In genomic region chr17:42585353-42585752, GRCh38 we compare ENCODE assay signal across 15 cellular contexts. TPM values are rescaled to one million over a fixed set of nuclear protein-coding genes. Genes with fewer than 3 reads are reported as not detected.
DNase-seq lines count a peak whose midpoint lies in the region; ATAC-seq and TF ChIP-seq lines count a peak whose summit lies in the region.
"Had no signal": no experiment of that assay in that cellular context is flagged by ENCODE, and none has a peak within 500 bp of the region (broad histone marks: within the 10 kb centered on the region; RNA-seq: fewer than 3 reads in every experiment).

No MANE protein-coding gene starts in this region.

- H3K9ac ChIP-seq in IMR-90 (ENCODE audit: low read depth, low read length), result no peak overlapping the region
- peak overlapping the region in 2 of 3 donors; percentile 19 to 34 for H3K9ac ChIP-seq in skeletal muscle tissue (ENCODE audit: low read depth in 1 of 3, low read length in 3 of 3)

- no peak overlapping the region for H4K5ac ChIP-seq in IMR-90 (ENCODE audit: low read depth, low read length)

- TF ChIP-seq CTCF in IMR-90 (conservative IDR thresholded peaks at IDR 0.05; ENCODE audit: low read depth, low read length) (no peak), OCI-LY7 (conservative IDR thresholded peaks at IDR 0.05; ENCODE audit: low read length) (no peak), heart right ventricle (IDR thresholded peaks at IDR 0.05) (no peak), mesothelial cell of epicardium (IDR thresholded peaks at IDR 0.05; ENCODE audit: unreplicated experiment) (no peak), osteoblast (IDR thresholded peaks at IDR 0.05; ENCODE audit: extremely low read depth, low read depth, low read length) (no peak)

- BruUV-seq in IMR-90 (replicated peaks; lab: Mats Ljungman, UMichigan), result no TSS peak
- BruUV-seq in OCI-LY7 (replicated peaks; lab: Mats Ljungman, UMichigan), result no TSS peak

- no peak for TF ChIP-seq RAD21 in IMR-90 (IDR thresholded peaks at IDR 0.05; ENCODE audit: low read length)

- no peak overlapping the region for H3K27ac Mint-ChIP-seq in mesothelial cell of epicardium

- dilution Hi-C loops in IMR-90 (cut with HindIII; ENCODE audit: low sequenced_read_pairs, unreplicated experiment), result no loop called here

- H3K79me1 ChIP-seq in IMR-90 (ENCODE audit: low read depth in 1 of 2, low read length in 2 of 2), result 0 out of 4 replicates have a peak, but pooled peaks cover 4 to 7% of the 10 kb centered on the region in 2 experiments

- in situ Hi-C loops in IMR-90 (cut with MboI; ENCODE audit: low sequenced_read_pairs), result no loop called here

- H3K4me3 Mint-ChIP-seq in mesothelial cell of epicardium, result no peak overlapping the region
- H3K4me3 Mint-ChIP-seq: CD4-positive, alpha-beta memory T cell; immature natural killer cell; stimulated activated naive CD8-positive, alpha-beta T cell treated with anti-CD3 and anti-CD28 coated beads, Interleukin-15, amount 100 ng/mL, for 72 hours had no signal

- H3K9me1 ChIP-seq in IMR-90 (ENCODE audit: insufficient read depth, low read length), result no peaks in the 10 kb centered on the region; the same call in 1 of the 2 replicates

- H4K8ac ChIP-seq in IMR-90 (ENCODE audit: low read depth in 2 of 2, low read length in 2 of 2), result no peak overlapping the region

- no peaks in the 10 kb centered on the region for H3K9me3 Mint-ChIP-seq in mesothelial cell of epicardium
- H3K9me3 Mint-ChIP-seq: CD4-positive, alpha-beta memory T cell; immature natural killer cell; stimulated activated naive CD8-positive, alpha-beta T cell treated with anti-CD3 and anti-CD28 coated beads, Interleukin-15, amount 100 ng/mL, for 72 hours had no signal

- H3K27me3 Mint-ChIP-seq in mesothelial cell of epicardium (ENCODE audit: low read depth), result no peaks in the 10 kb centered on the region
- H3K27me3 Mint-ChIP-seq: CD4-positive, alpha-beta memory T cell; stimulated activated naive CD8-positive, alpha-beta T cell treated with anti-CD3 and anti-CD28 coated beads, Interleukin-15, amount 100 ng/mL, for 72 hours had no signal

- no peak overlapping the region for H3K4me2 ChIP-seq in IMR-90 (ENCODE audit: low read depth, low read length)
- no peak overlapping the region for H3K4me2 ChIP-seq in OCI-LY7 (ENCODE audit: low read length)
- H3K4me2 ChIP-seq in osteoblast (ENCODE audit: insufficient read depth, low read length), result no peak overlapping the region

- TF ChIP-seq POLR2A in IMR-90 (IDR thresholded peaks at IDR 0.05; ENCODE audit: low read depth, low read length), result no peak

- no peak overlapping the region for H2AFZ ChIP-seq in IMR-90 (replicated peaks; ENCODE audit: low read length, poor library complexity)
- H2AFZ ChIP-seq in OCI-LY7 (ENCODE audit: low read length), result no peak overlapping the region
- no peak overlapping the region for H2AFZ ChIP-seq in osteoblast (ENCODE audit: low read length)

- no peak overlapping the region for H3K4ac ChIP-seq in IMR-90 (ENCODE audit: low read depth, low read length)

- H3K79me2 ChIP-seq in OCI-LY7 (ENCODE audit: insufficient read depth, low read depth, low read length), result no peaks in the 10 kb centered on the region
- H3K79me2 ChIP-seq in osteoblast (ENCODE audit: insufficient read depth, low read length), result no peaks in the 10 kb centered on the region

- H3K36me3 Mint-ChIP-seq in mesothelial cell of epicardium, result peaks cover 26% of the 10 kb centered on the region

- no peak for DNase-seq in IMR-90
- DNase-seq in OCI-LY7 (ENCODE audit: low spot score), result no peak
- DNase-seq in heart right ventricle, result no peak
- DNase-seq in mesothelial cell of epicardium (ENCODE audit: low spot score in 2 of 2, unreplicated experiment in 2 of 2), result no peak
- DNase-seq in osteoblast (ENCODE audit: insufficient read length, low spot score, missing footprints), result no peak
- no peak for DNase-seq in dermis blood vessel endothelial cell
- DNase-seq: activated naive CD4-positive, alpha-beta T cell treated with anti-CD3 and anti-CD28 coated beads, Interleukin-2, amount 50 U/mL, for 16 hours; CD4-positive, alpha-beta memory T cell; EL; HCEC 1CT; immature natural killer cell; NCI-H345; stimulated activated naive CD8-positive, alpha-beta T cell treated with anti-CD3 and anti-CD28 coated beads, Interleukin-15, amount 100 ng/mL, for 72 hours had no signal

- no peak overlapping the region for H2AK9ac ChIP-seq in IMR-90 (replicated peaks; ENCODE audit: low read depth, low read length, poor library complexity)

- no peaks in the 10 kb centered on the region for H3K9me2 ChIP-seq in OCI-LY7 (ENCODE audit: insufficient read depth, low read length)

- H3K36me3 ChIP-seq in IMR-90 (ENCODE audit: control insufficient read depth, insufficient read depth, low read length) (peaks cover 67% of the 10 kb centered on the region), OCI-LY7 (ENCODE audit: insufficient read depth, low read length) (peaks cover 89% of the 10 kb centered on the region), heart right ventricle (peaks cover 0 to 100% (median 74%) of the 10 kb centered on the region in 9 donors), skeletal muscle tissue (ENCODE audit: control insufficient read depth in 3 of 3, insufficient read depth in 3 of 3, low read length in 3 of 3) (peaks cover 65 to 73% (median 69%) of the 10 kb centered on the region in 3 donors), osteoblast (ENCODE audit: insufficient read depth, low read length) (peaks cover 79% of the 10 kb centered on the region)

- CTCF ChIA-PET in IMR-90 (lab: Yijun Ruan, JAX) (no interaction called here), OCI-LY7 (lab: Charles Lee; ENCODE audit: unreplicated experiment) (no interaction called here)

- no peak overlapping the region for H2BK5ac ChIP-seq in IMR-90 (ENCODE audit: low read depth, low read length, poor library complexity, severe bottlenecking)

- no peak overlapping the region for H2BK20ac ChIP-seq in IMR-90 (ENCODE audit: low read depth, low read length)

- ATAC-seq in IMR-90 (ENCODE audit: low read depth), result peak; percentile 39
- ATAC-seq in heart right ventricle, result peak in 5 of 8 donors; percentile 28 to 75 (median 61)
- ATAC-seq: stimulated activated naive CD8-positive, alpha-beta T cell treated with anti-CD3 and anti-CD28 coated beads, Interleukin-15, amount 100 ng/mL, for 72 hours had no signal

- H3K27me3 ChIP-seq in IMR-90 (ENCODE audit: control insufficient read depth, insufficient read depth, low read length) (no peaks in the 10 kb centered on the region), heart right ventricle (no peaks in the 10 kb centered on the region), skeletal muscle tissue (ENCODE audit: control insufficient read depth in 3 of 3, insufficient read depth in 3 of 3, low read length in 3 of 3) (no peaks in the 10 kb centered on the region), osteoblast (ENCODE audit: insufficient read depth, low read length) (no peaks in the 10 kb centered on the region)

- no peaks in the 10 kb centered on the region for H3K4me1 Mint-ChIP-seq in mesothelial cell of epicardium

- H3K27ac ChIP-seq in IMR-90 (ENCODE audit: insufficient read depth, low read length) (no peak overlapping the region), OCI-LY7 (ENCODE audit: low read depth, low read length, poor library complexity, severe bottlenecking) (peak overlapping the region; percentile 89), heart right ventricle (peak overlapping the region in 5 of 10 donors; percentile 6 to 64 (median 49)), skeletal muscle tissue (ENCODE audit: low read depth, low read length) (no peak overlapping the region), osteoblast (ENCODE audit: low read depth, low read length) (no peak overlapping the region)
- H3K27ac ChIP-seq: VCaP had no signal

- H4K20me1 ChIP-seq in IMR-90 (ENCODE audit: insufficient read depth, low read length) (peaks cover 17% of the 10 kb centered on the region; the same call in 1 of the 2 replicates), OCI-LY7 (ENCODE audit: insufficient read depth, low read length) (no peaks in the 10 kb centered on the region; the same call in 1 of the 2 replicates), osteoblast (ENCODE audit: insufficient read depth, low read length) (no peaks in the 10 kb centered on the region)

- no peak overlapping the region for H4K91ac ChIP-seq in IMR-90 (ENCODE audit: insufficient read depth, low read depth, low read length)

- H3K9me3 ChIP-seq in IMR-90 (ENCODE audit: control insufficient read depth, insufficient read depth, low read length) (no peaks in the 10 kb centered on the region), OCI-LY7 (ENCODE audit: low read length) (no peaks in the 10 kb centered on the region), heart right ventricle (no peaks in the 10 kb centered on the region), skeletal muscle tissue (ENCODE audit: control insufficient read depth in 3 of 3, low read length in 3 of 3) (no peaks in the 10 kb centered on the region), osteoblast (ENCODE audit: low read depth, low read length) (no peaks in the 10 kb centered on the region)

- H2BK120ac ChIP-seq in IMR-90 (ENCODE audit: low read depth, low read length), result no peak overlapping the region

- no peak overlapping the region for H3K56ac ChIP-seq in IMR-90 (ENCODE audit: extremely low read depth, insufficient read depth, low read length)

- H2BK15ac ChIP-seq in IMR-90 (ENCODE audit: low read depth, low read length), result no peak overlapping the region

- H3K14ac ChIP-seq in IMR-90 (replicated peaks; ENCODE audit: low read depth, low read length), result no peak overlapping the region

- H2AK5ac ChIP-seq in IMR-90 (ENCODE audit: low read depth, low read length), result no peak overlapping the region

- no peak overlapping the region for H3K23ac ChIP-seq in IMR-90 (ENCODE audit: low read depth, low read length)

- WGBS in IMR-90 (ENCODE audit: extremely low coverage in 2 of 2, insufficient read length in 1 of 2), 2 experiments, result no CpG with 5 or more reads among the region's 1 CpG
- 23 to 35% methylated on average over 1 of the region's 1 CpG for WGBS in heart right ventricle, 2 donors

- H3K4me3 ChIP-seq in IMR-90 (ENCODE audit: insufficient read depth, low read depth, low read length) (no peak overlapping the region), OCI-LY7 (ENCODE audit: low read depth, low read length, poor library complexity, severe bottlenecking) (no peak overlapping the region), heart right ventricle (no peak overlapping the region), skeletal muscle tissue (ENCODE audit: low read length in 3 of 3) (no peak overlapping the region), osteoblast (ENCODE audit: insufficient read depth, low read length) (no peak overlapping the region)

- intact Hi-C loops in IMR-90 (cut with micrococcal nuclease), result no loop called here
- intact Hi-C loops in OCI-LY7 (cut with micrococcal nuclease; ENCODE audit: unreplicated experiment), result no loop called here
- intact Hi-C loops in heart right ventricle (cut with DNase I), result loop anchor here in 1 of 10 donors (10.0 kb wide), 1 partner anchor 99 kb away; the partner anchor contains the start of genes CCR10 and CNTNAP1

- POLR2A ChIA-PET in IMR-90 (lab: Charles Lee; ENCODE audit: unreplicated experiment) (no interaction called here), OCI-LY7 (lab: Charles Lee) (interaction anchor here (1.1 to 5.0 kb wide), 2 partner anchors 20 to 91 kb away, joined by 3 to 44 read pairs; no protein-coding TSS in a partner anchor)

- no peak overlapping the region for H3K18ac ChIP-seq in IMR-90 (ENCODE audit: low read depth, low read length)

- H3K4me1 ChIP-seq in IMR-90 (ENCODE audit: control insufficient read depth, insufficient read depth, low read length) (no peaks in the 10 kb centered on the region), OCI-LY7 (ENCODE audit: insufficient read depth, low read length, poor library complexity, severe bottlenecking) (peaks cover 46% of the 10 kb centered on the region), heart right ventricle (peaks cover 0 to 34% (median 17%) of the 10 kb centered on the region in 9 donors), skeletal muscle tissue (ENCODE audit: control insufficient read depth in 3 of 3, insufficient read depth in 3 of 3, low read length in 3 of 3) (peaks cover 4 to 22% (median 14%) of the 10 kb centered on the region in 3 donors), osteoblast (ENCODE audit: insufficient read depth, low read length) (no peaks in the 10 kb centered on the region)

RNA-seq across cellular contexts. Expression of gene PSMC3IP, which starts 7.8 kb away (rescaled TPM):
- total RNA-seq in IMR-90 (2012; rRNA removed) (5.6 and 8.9 TPM in 2 replicates), OCI-LY7 (2022) (33.3 and 36.4 TPM in 2 replicates), heart right ventricle (1 to 10 TPM; 1.1 to 3.1 (median 1.6) TPM), skeletal muscle tissue (2.1 TPM), mesothelial cell of epicardium (8.3 to 9.8 TPM (median 9.7 TPM) in 3 replicates), osteoblast (1.8 TPM in 2 replicates), dermis blood vessel endothelial cell (4.9 and 5.5 TPM in 2 replicates)
- polyA plus RNA-seq in IMR-90 (2012; rRNA removed) (9.8 and 11.1 TPM in 2 replicates), heart right ventricle (1 to 10 TPM; 2.9 TPM)
- 2.9 and 5.3 TPM in 2 replicates for polyA plus RNA-seq in IMR-90 (2012; cell fraction: cytosol; rRNA removed)
- 6.5 and 20.3 TPM in 2 replicates for polyA plus RNA-seq in IMR-90 (2012; cell fraction: nucleus; rRNA removed; ENCODE audit: low replicate concordance)
- total RNA-seq in OCI-LY7 (2014; rRNA removed; shearing (Covaris generic)), result 27.3 and 40.5 TPM in 2 replicates

RNA-seq across cellular contexts. Expression of gene MLX, which starts 18.5 kb away (rescaled TPM):
- 37.5 and 37.8 TPM in 2 replicates for total RNA-seq in IMR-90 (2012; rRNA removed)
- 45.5 and 45.6 TPM in 2 replicates for polyA plus RNA-seq in IMR-90 (2012; rRNA removed)
- polyA plus RNA-seq in IMR-90 (2012; cell fraction: cytosol; rRNA removed), result 17.2 and 19.2 TPM in 2 replicates
- 115 and 123 TPM in 2 replicates for polyA plus RNA-seq in IMR-90 (2012; cell fraction: nucleus; rRNA removed; ENCODE audit: low replicate concordance)
- total RNA-seq in OCI-LY7 (2014; rRNA removed; shearing (Covaris generic)), result 31.6 and 33.6 TPM in 2 replicates
- total RNA-seq in OCI-LY7 (2022), result 51.2 and 53.5 TPM in 2 replicates
- 10 to 100 TPM; 45.7 to 87.2 (median 56.4) TPM for total RNA-seq in heart right ventricle
- 10 to 100 TPM; 55.8 to 61.2 TPM for polyA plus RNA-seq in heart right ventricle
- total RNA-seq in skeletal muscle tissue, result 21.9 TPM
- total RNA-seq in mesothelial cell of epicardium, result 26.1 to 27.8 TPM (median 27.0 TPM) in 3 replicates
- 43.4 and 44.8 TPM in 2 replicates for total RNA-seq in osteoblast
- 33.0 and 34.5 TPM in 2 replicates for total RNA-seq in dermis blood vessel endothelial cell

RNA-seq across cellular contexts. Expression of gene COASY, which starts 23.4 kb away (rescaled TPM):
- total RNA-seq in IMR-90 (2012; rRNA removed) (9.7 and 10.6 TPM in 2 replicates), OCI-LY7 (2022) (123 and 125 TPM in 2 replicates), heart right ventricle (10 to 100 TPM; 29.7 to 56.9 (median 32.9) TPM), skeletal muscle tissue (6.3 TPM), mesothelial cell of epicardium (60.7 to 62.0 TPM (median 61.4 TPM) in 3 replicates), osteoblast (13.0 and 13.4 TPM in 2 replicates), dermis blood vessel endothelial cell (9.5 and 33.9 TPM in 2 replicates)
- polyA plus RNA-seq in IMR-90 (2012; rRNA removed) (44.0 and 46.6 TPM in 2 replicates), heart right ventricle (10 to 100 TPM; 46.8 to 50.8 TPM)
- 32.3 and 40.6 TPM in 2 replicates for polyA plus RNA-seq in IMR-90 (2012; cell fraction: cytosol; rRNA removed)
- 76.9 and 130 TPM in 2 replicates for polyA plus RNA-seq in IMR-90 (2012; cell fraction: nucleus; rRNA removed; ENCODE audit: low replicate concordance)
- 32.6 and 42.9 TPM in 2 replicates for total RNA-seq in OCI-LY7 (2014; rRNA removed; shearing (Covaris generic))

RNA-seq across cellular contexts. Expression of gene RETREG3, which starts 23.8 kb away (rescaled TPM):
- total RNA-seq in IMR-90 (2012; rRNA removed) (44.1 and 47.2 TPM in 2 replicates), OCI-LY7 (2022) (50.5 and 54.5 TPM in 2 replicates), heart right ventricle (10 to 100 TPM; 18.5 to 29.9 (median 25.2) TPM), skeletal muscle tissue (47.5 TPM), mesothelial cell of epicardium (77.7 to 79.1 TPM (median 77.8 TPM) in 3 replicates), osteoblast (81.0 and 90.1 TPM in 2 replicates), dermis blood vessel endothelial cell (63.8 and 72.5 TPM in 2 replicates)
- polyA plus RNA-seq in IMR-90 (2012; rRNA removed) (18.1 and 24.4 TPM in 2 replicates), heart right ventricle (10 to 100 TPM in 1 of 2 donors, 1 to 10 TPM in 1; 9.8 to 16.1 TPM)
- 20.5 and 24.9 TPM in 2 replicates for polyA plus RNA-seq in IMR-90 (2012; cell fraction: cytosol; rRNA removed)
- 25.1 and 26.0 TPM in 2 replicates for polyA plus RNA-seq in IMR-90 (2012; cell fraction: nucleus; rRNA removed; ENCODE audit: low replicate concordance)
- 33.5 and 34.1 TPM in 2 replicates for total RNA-seq in OCI-LY7 (2014; rRNA removed; shearing (Covaris generic))

RNA-seq across cellular contexts. Expression of gene TUBG1, which starts 24.1 kb away (rescaled TPM):
- 38.9 and 42.5 TPM in 2 replicates for total RNA-seq in IMR-90 (2012; rRNA removed)
- 93.8 and 94.5 TPM in 2 replicates for polyA plus RNA-seq in IMR-90 (2012; rRNA removed)
- 39.9 and 84.1 TPM in 2 replicates for polyA plus RNA-seq in IMR-90 (2012; cell fraction: cytosol; rRNA removed)
- 47.0 and 75.2 TPM in 2 replicates for polyA plus RNA-seq in IMR-90 (2012; cell fraction: nucleus; rRNA removed; ENCODE audit: low replicate concordance)
- 93.7 and 113 TPM in 2 replicates for total RNA-seq in OCI-LY7 (2014; rRNA removed; shearing (Covaris generic))
- 112 and 114 TPM in 2 replicates for total RNA-seq in OCI-LY7 (2022)
- 10 to 100 TPM; 28.2 to 59.8 (median 43.7) TPM for total RNA-seq in heart right ventricle
- polyA plus RNA-seq in heart right ventricle, result 100 to 1,000 TPM in 1 of 2 donors, 10 to 100 TPM in 1; 33.9 to 107 TPM
- total RNA-seq in skeletal muscle tissue, result 13.0 TPM
- 35.0 to 42.9 TPM (median 38.4 TPM) in 3 replicates for total RNA-seq in mesothelial cell of epicardium
- 19.2 and 20.3 TPM in 2 replicates for total RNA-seq in osteoblast
- total RNA-seq in dermis blood vessel endothelial cell, result 27.6 and 62.5 TPM in 2 replicates
